ENCODE assay signal across 8 cellular contexts in genomic region chr19:56350416-56351045, GRCh38. TPM values are rescaled to one million over a fixed set of nuclear protein-coding genes. Genes with fewer than 3 reads are reported as not detected.
DNase-seq lines count a peak whose midpoint lies in the region; ATAC-seq, FAIRE-seq and TF ChIP-seq lines count a peak whose summit lies in the region.

No MANE protein-coding gene starts in this region.

- DNase-seq in activated gamma-delta T cell treated with Interleukin-2 at 50 U/mL for 16 hours = peak; percentile 45
- DNase-seq in activated gamma-delta T cell (lab: John Stamatoyannopoulos, UW) = no peak
- peak; percentile 24 for DNase-seq in NCI-H2171 (lab: John Stamatoyannopoulos, UW)
- DNase-seq in activated CD4-positive, alpha-beta T cell treated with anti-CD3 and anti-CD28 coated beads, Interleukin-2, amount 10 ng/mL, durations not matched to agents 7 days and 5 days = peak; percentile 66
- no peak for DNase-seq in esophagus squamous epithelium (lab: John Stamatoyannopoulos, UW)
- DNase-seq in pancreas = peak in 3 of 6 donors; percentile 13 to 41 (median 17)
- no peak for DNase-seq in DMS153 treated with DMSO at 0.1 percent for 48 hours (lab: John Stamatoyannopoulos, UW; ENCODE audit: unreplicated experiment)

- POLR2A ChIA-PET in activated CD4-positive, alpha-beta T cell treated with anti-CD3 and anti-CD28 coated beads, Interleukin-2, amount 10 ng/mL, durations not matched to agents 7 days and 5 days (lab: Charles Lee) = no interaction called here

- ATAC-seq in pancreas (peak in 3 of 4 donors; percentile 56 to 64 (median 62)), GM21717 (IDR thresholded peaks at IDR 0.05; ENCODE audit: unreplicated experiment) (no peak)

- no peaks in the 10 kb centered on the region for H3K36me3 Mint-ChIP-seq in activated CD4-positive, alpha-beta T cell treated with anti-CD3 and anti-CD28 coated beads, Interleukin-2, amount 10 ng/mL, durations not matched to agents 7 days and 5 days (ENCODE audit: low read depth)

- H3K27me3 Mint-ChIP-seq in activated CD4-positive, alpha-beta T cell treated with anti-CD3 and anti-CD28 coated beads, Interleukin-2, amount 10 ng/mL, durations not matched to agents 7 days and 5 days = no peaks in the 10 kb centered on the region

- H3K27me3 ChIP-seq in esophagus squamous epithelium (no peaks in the 10 kb centered on the region), pancreas (no peaks in the 10 kb centered on the region)

- H3K4me3 Mint-ChIP-seq in activated CD4-positive, alpha-beta T cell treated with anti-CD3 and anti-CD28 coated beads, Interleukin-2, amount 10 ng/mL, durations not matched to agents 7 days and 5 days = no peak overlapping the region

- H3K9me3 Mint-ChIP-seq in activated CD4-positive, alpha-beta T cell treated with anti-CD3 and anti-CD28 coated beads, Interleukin-2, amount 10 ng/mL, durations not matched to agents 7 days and 5 days = no peaks in the 10 kb centered on the region

- H3K27ac Mint-ChIP-seq in activated CD4-positive, alpha-beta T cell treated with anti-CD3 and anti-CD28 coated beads, Interleukin-2, amount 10 ng/mL, durations not matched to agents 7 days and 5 days = no peak overlapping the region

- CTCF ChIA-PET in activated CD4-positive, alpha-beta T cell treated with anti-CD3 and anti-CD28 coated beads, Interleukin-2, amount 10 ng/mL, durations not matched to agents 7 days and 5 days (lab: Charles Lee) = interaction anchor here (0.7 kb wide), 1 partner anchor 25 kb away, joined by 3 read pairs; no protein-coding TSS in a partner anchor

- H3K4me3 ChIP-seq in esophagus squamous epithelium (no peak overlapping the region), pancreas (no peak overlapping the region)

- peak; percentile 60 for FAIRE-seq in pancreas (lab: Jason Lieb, UNC)

- H3K36me3 ChIP-seq in esophagus squamous epithelium = no peaks in the 10 kb centered on the region
- H3K36me3 ChIP-seq in pancreas = no peaks in the 10 kb centered on the region

- no peaks in the 10 kb centered on the region for H3K4me1 Mint-ChIP-seq in activated CD4-positive, alpha-beta T cell treated with anti-CD3 and anti-CD28 coated beads, Interleukin-2, amount 10 ng/mL, durations not matched to agents 7 days and 5 days

- H3K9me3 ChIP-seq in esophagus squamous epithelium (no peaks in the 10 kb centered on the region), pancreas (no peaks in the 10 kb centered on the region)

- no peak for TF ChIP-seq POLR2A in esophagus squamous epithelium (IDR thresholded peaks at IDR 0.05)

- intact Hi-C loops in esophagus squamous epithelium (cut with DNase I) (no loop called here), pancreas (cut with DNase I) (loop anchor here in 1 of 3 donors (10.0 kb wide), 1 partner anchor 276 kb away; no protein-coding TSS in a partner anchor)

- WGBS in esophagus squamous epithelium, 2 donors = 13 to 17% methylated on average over 8 of the region's 8 CpGs
- 20 to 24% methylated on average over 8 of the region's 8 CpGs for WGBS in pancreas, 2 donors

- TF ChIP-seq CTCF in esophagus squamous epithelium (IDR thresholded peaks at IDR 0.05) (peak; percentile 70 to 88 (median 77)), pancreas (IDR thresholded peaks at IDR 0.05) (peak; percentile 59 to 77 (median 74))

- H3K27ac ChIP-seq in esophagus squamous epithelium (no peak overlapping the region), pancreas (no peak overlapping the region)

- H3K4me1 ChIP-seq in esophagus squamous epithelium (no peaks in the 10 kb centered on the region), pancreas (no peaks in the 10 kb centered on the region)

RNA-seq across cellular contexts. Expression of gene ZSCAN5A, which starts 35.9 kb away (rescaled TPM):
- 1 to 10 TPM; 9.3 to 9.4 TPM for total RNA-seq in activated CD4-positive, alpha-beta T cell treated with anti-CD3 and anti-CD28 coated beads, Interleukin-2, amount 10 ng/mL, durations not matched to agents 7 days and 5 days
- total RNA-seq in esophagus squamous epithelium (10 to 100 TPM in 1 of 4 donors, 1 to 10 TPM in 3; 2.8 to 13.2 (median 6.8) TPM), pancreas (1 to 10 TPM; 4.8 to 8.1 (median 6.2) TPM)
- polyA plus RNA-seq in pancreas = 1 to 10 TPM; 4.4 to 5.0 TPM

RNA-seq across cellular contexts. Expression of gene ZNF582, which starts 42.8 kb away (rescaled TPM):
- 1 to 10 TPM; 2.9 to 3.7 TPM for total RNA-seq in activated CD4-positive, alpha-beta T cell treated with anti-CD3 and anti-CD28 coated beads, Interleukin-2, amount 10 ng/mL, durations not matched to agents 7 days and 5 days
- total RNA-seq in esophagus squamous epithelium (1 to 10 TPM in 1 of 4 donors, under 1 TPM in 3; 0.44 to 2.3 (median 0.86) TPM), pancreas (1 to 10 TPM; 1.2 to 2.0 (median 1.8) TPM)
- polyA plus RNA-seq in pancreas = 1 to 10 TPM; 1.6 to 2.6 TPM

RNA-seq across cellular contexts. Expression of gene ZNF583, which starts 53.6 kb away (rescaled TPM):
- 1 to 10 TPM; 5.8 TPM for total RNA-seq in activated CD4-positive, alpha-beta T cell treated with anti-CD3 and anti-CD28 coated beads, Interleukin-2, amount 10 ng/mL, durations not matched to agents 7 days and 5 days
- total RNA-seq in esophagus squamous epithelium = 1 to 10 TPM in 3 of 4 donors, under 1 TPM in 1; 0.88 to 6.1 (median 2.8) TPM
- 1 to 10 TPM; 1.7 to 3.4 (median 2.3) TPM for total RNA-seq in pancreas
- polyA plus RNA-seq in pancreas = 1 to 10 TPM in 1 of 2 donors, under 1 TPM in 1; 0.84 to 1.9 TPM

Comparison
In these comparisons a context has a peak if more than half of its experiments do, and no peak if none do; other contexts are left out.
1. DNase-seq: peak in activated gamma-delta T cell treated with Interleukin-2 at 50 U/mL for 16 hours (single experiment), NCI-H2171 (single experiment) and activated CD4-positive, alpha-beta T cell treated with anti-CD3 and anti-CD28 coated beads, Interleukin-2, amount 10 ng/mL, durations not matched to agents 7 days and 5 days (single experiment); none in activated gamma-delta T cell (single experiment), esophagus squamous epithelium (single experiment) and DMS153 treated with DMSO at 0.1 percent for 48 hours (single experiment).